29 cellular contexts compared by ENCODE assay signal in genomic region chr11:2917842-2918490, GRCh38. TPM values are rescaled to one million over a fixed set of nuclear protein-coding genes. Genes with fewer than 3 reads are reported as not detected.
"Had no signal": no experiment of that assay in that cellular context is flagged by ENCODE, and none has a peak within 500 bp of the region (broad histone marks: within the 10 kb centered on the region; RNA-seq: fewer than 3 reads in every experiment).

No MANE protein-coding gene starts in this region.

- H3K27ac ChIP-seq: heart right ventricle, hepatocyte, left lung, neural progenitor cell, ovary, sigmoid colon, spleen, stomach, suprapubic skin, thoracic aorta, transverse colon, upper lobe of left lung, vagina had no signal

- H3K27ac Mint-ChIP-seq: neural progenitor cell; progenitor cell of endocrine pancreas; stimulated activated memory B cell treated with anti-CD40 and anti-IgM and Interleukin-4, amounts not matched to agents 10 μg/mL and 1 μg/mL and 100 μg/mL, for 72 hours had no signal

- H3K79me2 ChIP-seq: hepatocyte had no signal

- H3K27me3 Mint-ChIP-seq: naive thymus-derived CD4-positive, alpha-beta T cell; stimulated activated memory B cell treated with anti-CD40 and anti-IgM and Interleukin-4, amounts not matched to agents 10 μg/mL and 1 μg/mL and 100 μg/mL, for 72 hours had no signal

- H3K9me3 Mint-ChIP-seq: naive thymus-derived CD4-positive, alpha-beta T cell; nephron progenitor cell; neural progenitor cell; stimulated activated memory B cell treated with anti-CD40 and anti-IgM and Interleukin-4, amounts not matched to agents 10 μg/mL and 1 μg/mL and 100 μg/mL, for 72 hours had no signal

- H3K36me3 Mint-ChIP-seq: naive thymus-derived CD4-positive, alpha-beta T cell; neural progenitor cell; stimulated activated memory B cell treated with anti-CD40 and anti-IgM and Interleukin-4, amounts not matched to agents 10 μg/mL and 1 μg/mL and 100 μg/mL, for 72 hours had no signal

- H3K4me2 ChIP-seq: hepatocyte, neural progenitor cell had no signal

- H3K4me3 Mint-ChIP-seq: naive thymus-derived CD4-positive, alpha-beta T cell; nephron progenitor cell; neural progenitor cell; stimulated activated memory B cell treated with anti-CD40 and anti-IgM and Interleukin-4, amounts not matched to agents 10 μg/mL and 1 μg/mL and 100 μg/mL, for 72 hours had no signal

- H3K27me3 ChIP-seq: heart right ventricle, hepatocyte, left lung, neural progenitor cell, ovary, right atrium auricular region, sigmoid colon, spleen, stomach, suprapubic skin, transverse colon, upper lobe of left lung, vagina had no signal

- H3K4me1 ChIP-seq: neural progenitor cell, sigmoid colon had no signal

- H3K36me3 ChIP-seq: heart right ventricle, left lung, neural progenitor cell, ovary, right atrium auricular region, sigmoid colon, spleen, stomach, suprapubic skin, thoracic aorta, transverse colon, upper lobe of left lung, vagina had no signal

- H3K9me3 ChIP-seq: heart right ventricle, left lung, mucosa of descending colon, ovary, right atrium auricular region, sigmoid colon, spleen, stomach, suprapubic skin, thoracic aorta, transverse colon, upper lobe of left lung, vagina had no signal

- H3K4me3 ChIP-seq: heart right ventricle, hepatocyte, left lung, lung, mucosa of descending colon, neural progenitor cell, ovary, right atrium auricular region, sigmoid colon, spleen, stomach, suprapubic skin, thoracic aorta, transverse colon, upper lobe of left lung, vagina had no signal

- H2AFZ ChIP-seq: hepatocyte, neural progenitor cell had no signal

- DNase-seq: heart right ventricle; left colon; midbrain; mucosa of descending colon; naive thymus-derived CD4-positive, alpha-beta T cell; nephron progenitor cell; ovary; sigmoid colon; small intestine; spleen; stimulated activated CD4-positive, alpha-beta T cell treated with anti-CD3 and anti-CD28 coated beads, Interleukin-1b, Interleukin-23, amount 100 ng/mL, for 48 hours; stimulated activated CD4-positive, alpha-beta T cell treated with anti-CD3 and anti-CD28 coated beads, Interleukin-2, amount 100 ng/mL, for 48 hours; stimulated activated CD4-positive, alpha-beta T cell treated with anti-CD3 and anti-CD28 coated beads, Interleukin-4, amount 100 ng/mL, for 4 hours; stimulated activated CD8-positive, alpha-beta memory T cell treated with anti-CD3 and anti-CD28 coated beads, Interleukin-4, amount 100 ng/mL, for 48 hours; stimulated activated naive CD8-positive, alpha-beta T cell treated with anti-CD3 and anti-CD28 coated beads, Interleukin-15, Interleukin-2, amounts not matched to agents 100 U/mL and 50 U/mL, for 24 hours; stomach; transverse colon had no signal

- FAIRE-seq: keratinocyte, small intestine had no signal

- ATAC-seq: heart right ventricle; left colon; left lung; mucosa of descending colon; naive thymus-derived CD4-positive, alpha-beta T cell; stimulated activated memory B cell treated with anti-CD40 and anti-IgM and Interleukin-4, amounts not matched to agents 10 μg/mL and 1 μg/mL and 100 μg/mL, for 72 hours; stimulated activated naive CD8-positive, alpha-beta T cell treated with anti-CD3 and anti-CD28 coated beads, Interleukin-15, Interleukin-2, amounts not matched to agents 100 U/mL and 50 U/mL, for 24 hours had no signal

- H3K9ac ChIP-seq: neural progenitor cell had no signal

RNA-seq across cellular contexts. Expression of gene PHLDA2, which starts 11.3 kb away (rescaled TPM):
- polyA plus RNA-seq: naive thymus-derived CD4-positive, alpha-beta T cell had no signal
